ENCODE assay signal across 8 cellular contexts in genomic region chr5:125198270-125198974, GRCh38.
A peak's percentile ranks its signal among the peaks of the same experiment; 100 is the strongest.
DNase-seq lines count a peak whose midpoint lies in the region; ATAC-seq and TF ChIP-seq lines count a peak whose summit lies in the region.

No MANE protein-coding gene starts in this region.

- H3K36me3 ChIP-seq in parathyroid adenoma (ENCODE audit: control insufficient read depth, insufficient read depth, low read length), result no peaks in the 10 kb centered on the region
- no peaks in the 10 kb centered on the region for H3K36me3 ChIP-seq in Karpas-422 (ENCODE audit: insufficient read depth, low read length)

- H3K9me2 ChIP-seq in Karpas-422 (replicated peaks; ENCODE audit: insufficient read depth, low read length), result no peaks in the 10 kb centered on the region

- H3K27ac ChIP-seq in parathyroid adenoma (peak overlapping the region; percentile 3), Karpas-422 (ENCODE audit: low read length) (no peak overlapping the region)

- peak; percentile 95 for DNase-seq in HFF-Myc (ENCODE audit: extremely low read depth, low read depth)
- peak; percentile 89 for DNase-seq in fibroblast of the conjunctiva (ENCODE audit: low read depth)
- no peak for DNase-seq in Karpas-422

- H3K4me2 ChIP-seq in parathyroid adenoma (ENCODE audit: low read length) (peak overlapping the region; percentile 39), Karpas-422 (ENCODE audit: low read depth, low read length, poor library complexity, severe bottlenecking) (no peak overlapping the region)

- no peaks in the 10 kb centered on the region for H4K20me1 ChIP-seq in Karpas-422 (ENCODE audit: insufficient read depth, low read depth, low read length)

- TF ChIP-seq CTCF in HFF-Myc (IDR thresholded peaks at IDR 0.05; ENCODE audit: low read depth, low read length, missing control alignments) (no peak), parathyroid adenoma (IDR thresholded peaks at IDR 0.05) (no peak)

- ATAC-seq in GM19023 (IDR thresholded peaks at IDR 0.05; ENCODE audit: unreplicated experiment) (no peak), HG03045 (IDR thresholded peaks at IDR 0.05; ENCODE audit: unreplicated experiment) (no peak), GM21381 (IDR thresholded peaks at IDR 0.05; ENCODE audit: unreplicated experiment) (no peak)

- H2AFZ ChIP-seq in parathyroid adenoma (peak overlapping the region; percentile 0), Karpas-422 (ENCODE audit: low read length) (no peak overlapping the region)

- no peaks in the 10 kb centered on the region for H3K79me2 ChIP-seq in parathyroid adenoma
- H3K79me2 ChIP-seq in Karpas-422 (ENCODE audit: low read length), result no peaks in the 10 kb centered on the region

- peaks cover 21% of the 10 kb centered on the region for H3K4me1 ChIP-seq in parathyroid adenoma
- H3K4me1 ChIP-seq in Karpas-422 (ENCODE audit: low read length), result no peaks in the 10 kb centered on the region

- H3K27me3 ChIP-seq in parathyroid adenoma (ENCODE audit: control insufficient read depth, insufficient read depth, low read length) (no peaks in the 10 kb centered on the region), Karpas-422 (ENCODE audit: low read length) (no peaks in the 10 kb centered on the region)

- H3K4me3 ChIP-seq in HFF-Myc (replicated peaks; ENCODE audit: low read depth, low read length), result no peak overlapping the region
- no peak overlapping the region for H3K4me3 ChIP-seq in parathyroid adenoma (ENCODE audit: low read depth, low read length)
- H3K4me3 ChIP-seq in Karpas-422 (ENCODE audit: low read length), result no peak overlapping the region

- H3K9me3 ChIP-seq in parathyroid adenoma (ENCODE audit: control insufficient read depth, low read length) (no peaks in the 10 kb centered on the region), Karpas-422 (ENCODE audit: low read length) (no peaks in the 10 kb centered on the region)

- no peak overlapping the region for H3K9ac ChIP-seq in parathyroid adenoma
- no peak overlapping the region for H3K9ac ChIP-seq in Karpas-422 (ENCODE audit: low read length)

TF ChIP-seq in PFSK-1, 5 proteins besides CTCF, POLR2A, EP300 and RAD21:
- TF ChIP-seq SIN3A (IDR thresholded peaks at IDR 0.05; ENCODE audit: borderline replicate concordance, insufficient read depth, low read length) (no peak), POLR2AphosphoS5 (IDR thresholded peaks at IDR 0.05; ENCODE audit: low read depth, low read length) (0 out of 2 replicates have a peak, but pooled peaks have one; percentile 34)
